15 cellular contexts compared by ENCODE assay signal in the genomic region with DNA sequence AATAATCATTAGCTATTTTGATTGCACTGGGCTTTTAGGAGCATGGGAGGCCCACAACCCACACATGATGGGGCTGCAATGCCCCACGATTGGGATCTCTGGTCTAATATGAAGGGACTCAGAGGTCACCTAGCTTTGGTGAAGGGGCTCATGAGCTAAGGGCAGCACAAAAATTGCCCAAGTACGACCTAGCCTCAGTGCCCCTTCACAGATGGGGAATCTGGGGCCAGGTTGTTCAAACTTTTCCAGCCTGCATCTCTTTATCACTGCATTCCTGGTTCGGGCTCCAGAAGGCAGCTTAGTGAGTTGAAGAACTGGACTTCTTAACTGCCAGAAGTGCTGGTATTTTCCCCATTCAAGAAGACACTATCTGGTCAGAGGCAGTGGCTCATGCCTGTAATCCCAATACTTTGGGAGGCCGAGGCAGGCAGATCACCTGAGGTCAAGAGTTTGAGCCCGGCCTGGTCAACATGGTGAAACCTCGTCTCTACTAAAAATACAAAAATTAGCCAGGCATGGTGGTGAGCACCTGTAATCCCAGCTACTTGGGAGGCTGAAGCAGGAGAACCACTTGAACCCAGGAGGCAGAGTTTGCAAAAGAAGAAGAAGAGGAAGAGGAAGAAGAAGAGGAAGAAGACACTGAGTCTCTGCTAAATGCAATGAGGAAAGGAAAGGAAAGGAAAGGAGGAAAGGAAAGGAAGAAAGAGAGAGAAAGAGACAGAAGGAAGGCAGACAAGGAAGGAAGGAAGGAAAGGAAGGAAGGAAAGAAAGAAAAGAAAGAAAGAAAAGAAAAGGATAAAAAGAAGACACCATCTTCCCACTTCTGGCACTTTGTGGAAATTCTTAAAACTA.
"Had no signal": no experiment of that assay in that cellular context is flagged by ENCODE, and none has a peak within 500 bp of the region (broad histone marks: within the 10 kb centered on the region; RNA-seq: fewer than 3 reads in every experiment).

No MANE protein-coding gene starts in this region.

- H3K9me3 ChIP-seq: sigmoid colon, spleen had no signal

- H3K36me3 ChIP-seq: sigmoid colon, spleen had no signal

- H3K36me3 Mint-ChIP-seq: activated naive CD8-positive, alpha-beta T cell treated with anti-CD3 and anti-CD28 coated beads for 36 hours; memory B cell had no signal

- H3K9me3 Mint-ChIP-seq: memory B cell had no signal

- H3K4me1 ChIP-seq: parathyroid adenoma had no signal

- H3K27ac ChIP-seq: dorsolateral prefrontal cortex, epithelial cell of prostate, foreskin keratinocyte, parathyroid adenoma, spleen, VCaP had no signal

- ATAC-seq: foreskin keratinocyte, left ventricle myocardium superior, SK-N-SH treated with all-trans-retinoic acid at 6 μM for 48 hours had no signal

- H3K4me3 Mint-ChIP-seq: activated naive CD8-positive, alpha-beta T cell treated with anti-CD3 and anti-CD28 coated beads for 36 hours; memory B cell had no signal

- DNase-seq: activated CD4-positive, CD25-positive, alpha-beta regulatory T cell treated with anti-CD3 and anti-CD28 coated beads, Interleukin-2, amount 50 U/mL, for 72 hours; activated naive CD4-positive, alpha-beta T cell; activated naive CD8-positive, alpha-beta T cell treated with anti-CD3 and anti-CD28 coated beads for 36 hours; amniotic stem cell; dorsolateral prefrontal cortex; foreskin keratinocyte; left ventricle myocardium superior; sigmoid colon; spleen; stimulated activated naive CD4-positive, alpha-beta T cell had no signal

- H3K27ac Mint-ChIP-seq: activated naive CD8-positive, alpha-beta T cell treated with anti-CD3 and anti-CD28 coated beads for 36 hours; memory B cell had no signal

- H3K27me3 Mint-ChIP-seq: activated naive CD8-positive, alpha-beta T cell treated with anti-CD3 and anti-CD28 coated beads for 36 hours; memory B cell had no signal

- H3K4me3 ChIP-seq: dorsolateral prefrontal cortex, sigmoid colon, spleen had no signal

- H3K27me3 ChIP-seq: dorsolateral prefrontal cortex, foreskin keratinocyte, sigmoid colon, spleen had no signal
